In genomic region chr3:82133070-82133606, GRCh38 we compare ENCODE assay signal across 8 cellular contexts.
DNase-seq lines count a peak whose midpoint lies in the region; ATAC-seq and TF ChIP-seq lines count a peak whose summit lies in the region.

No MANE protein-coding gene starts in this region.

- ATAC-seq in GM18499 (IDR thresholded peaks at IDR 0.05; ENCODE audit: insufficient read depth, unreplicated experiment) (peak; percentile 74), HG02798 (IDR thresholded peaks at IDR 0.05; ENCODE audit: poor library complexity, unreplicated experiment) (peak; percentile 91)

- H3K27me3 ChIP-seq in tibial artery: no peaks in the 10 kb centered on the region

- no peaks in the 10 kb centered on the region for H3K9me3 ChIP-seq in tibial artery

- H3K4me3 ChIP-seq in epithelial cell of esophagus (ENCODE audit: low read length) (no peak overlapping the region), tibial artery (no peak overlapping the region)

- TF ChIP-seq CTCF in AG09319 (IDR thresholded peaks at IDR 0.05; ENCODE audit: low read depth, low read length) (peak; percentile 86), epithelial cell of esophagus (IDR thresholded peaks at IDR 0.05; ENCODE audit: insufficient read depth, low read depth, low read length, missing control alignments) (peak; percentile 93), tibial artery (IDR thresholded peaks at IDR 0.05) (peak; percentile 79 to 82)

- no peaks in the 10 kb centered on the region for H3K36me3 ChIP-seq in tibial artery

- DNase-seq in AG09319 (ENCODE audit: extremely low read depth, low read depth): peak; percentile 25
- peak; percentile 57 for DNase-seq in NCI-H146 (lab: John Stamatoyannopoulos, UW)
- peak; percentile 55 for DNase-seq in activated CD4-positive, alpha-beta T cell treated with anti-CD3 and anti-CD28 coated beads for 48 hours
- DNase-seq in epithelial cell of esophagus (ENCODE audit: low read depth): peak; percentile 71
- peak; percentile 47 for DNase-seq in midbrain (lab: John Stamatoyannopoulos, UW)
- DNase-seq in tibial artery: peak in 1 of 2 donors; percentile 30

- intact Hi-C loops in tibial artery (cut with DNase I; ENCODE audit: low total_unique reads): loop anchor here (10.0 kb wide), 2 partner anchors 468 to 718 kb away; no protein-coding TSS in a partner anchor

- no peaks in the 10 kb centered on the region for H3K4me1 ChIP-seq in tibial artery

- H3K27ac ChIP-seq in tibial artery: no peak overlapping the region
